In the genomic region with DNA sequence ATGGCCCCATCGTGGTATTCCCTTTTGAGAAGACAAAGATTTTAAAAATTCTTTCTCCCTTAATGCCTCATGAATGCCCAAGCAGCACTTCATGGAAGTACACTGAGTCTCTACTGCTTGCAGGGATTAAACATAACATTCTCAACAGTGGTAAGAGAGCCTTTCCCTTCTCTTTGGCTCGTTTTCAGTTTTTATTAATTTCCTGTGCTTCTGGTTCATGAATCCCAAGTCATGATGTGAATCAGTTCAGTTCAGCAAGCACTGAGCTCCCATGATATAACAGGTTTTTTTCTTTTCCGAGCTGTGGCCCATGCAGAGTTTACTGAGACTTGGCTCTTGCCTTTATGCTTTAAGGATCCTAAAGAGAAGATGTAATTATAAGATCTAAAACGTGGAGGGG, we compare ENCODE assay signal across 16 cellular contexts.
DNase-seq lines count a peak whose midpoint lies in the region; ATAC-seq and TF ChIP-seq lines count a peak whose summit lies in the region.
"Had no signal": no experiment of that assay in that cellular context is flagged by ENCODE, and none has a peak within 500 bp of the region (broad histone marks: within the 10 kb centered on the region; RNA-seq: fewer than 3 reads in every experiment).

No MANE protein-coding gene starts in this region.

- no peaks in the 10 kb centered on the region for H3K27me3 ChIP-seq in GM23338 (ENCODE audit: insufficient read depth)
- no peaks in the 10 kb centered on the region for H3K27me3 ChIP-seq in HUES64 (ENCODE audit: insufficient read depth, low read length)
- H3K27me3 ChIP-seq in neural progenitor cell: no peaks in the 10 kb centered on the region
- H3K27me3 ChIP-seq in GM23248 (replicated peaks; ENCODE audit: insufficient read depth): no peaks in the 10 kb centered on the region

- no peak overlapping the region for H3K27ac Mint-ChIP-seq in GM23338
- no peak overlapping the region for H3K27ac Mint-ChIP-seq in neural progenitor cell
- H3K27ac Mint-ChIP-seq in activated CD4-positive, alpha-beta T cell treated with anti-CD3 and anti-CD28 coated beads, Interleukin-2, amount 10 ng/mL, durations not matched to agents 7 days and 5 days: no peak overlapping the region

- peaks cover 8% of the 10 kb centered on the region; the same call in 2 of the 3 replicates for H3K36me3 Mint-ChIP-seq in GM23338 (ENCODE audit: low read depth)
- H3K36me3 Mint-ChIP-seq in neural progenitor cell: peaks cover 2% of the 10 kb centered on the region
- H3K36me3 Mint-ChIP-seq in activated CD4-positive, alpha-beta T cell treated with anti-CD3 and anti-CD28 coated beads, Interleukin-2, amount 10 ng/mL, durations not matched to agents 7 days and 5 days (ENCODE audit: low read depth): no peaks in the 10 kb centered on the region

- H3K9me3 Mint-ChIP-seq in GM23338 (no peaks in the 10 kb centered on the region), neural progenitor cell (peaks cover 2% of the 10 kb centered on the region)
- no peaks in the 10 kb centered on the region for H3K9me3 Mint-ChIP-seq in activated CD4-positive, alpha-beta T cell treated with anti-CD3 and anti-CD28 coated beads, Interleukin-2, amount 10 ng/mL, durations not matched to agents 7 days and 5 days

- H3K36me3 ChIP-seq in GM23338 (ENCODE audit: insufficient read depth): no peaks in the 10 kb centered on the region
- H3K36me3 ChIP-seq in HUES64 (ENCODE audit: insufficient read depth, low read length): no peaks in the 10 kb centered on the region
- no peaks in the 10 kb centered on the region for H3K36me3 ChIP-seq in neural progenitor cell
- H3K36me3 ChIP-seq in GM23248 (ENCODE audit: low read depth): no peaks in the 10 kb centered on the region

- H3K4me2 ChIP-seq in GM23338 (peak overlapping the region; percentile 64), neural progenitor cell (peak overlapping the region; percentile 36), GM23248 (ENCODE audit: unreplicated experiment) (no peak overlapping the region)
- H3K4me2 ChIP-seq: A549 had no signal

- H3K4me3 ChIP-seq in GM23338: no peak overlapping the region
- H3K4me3 ChIP-seq in HUES64 (ENCODE audit: low read length): no peak overlapping the region
- H3K4me3 ChIP-seq in neural progenitor cell: no peak overlapping the region
- H3K4me3 ChIP-seq in GM23248: no peak overlapping the region
- H3K4me3 ChIP-seq: A549 had no signal

- H3K79me2 ChIP-seq in GM23338 (replicated peaks; ENCODE audit: insufficient read depth) (no peaks in the 10 kb centered on the region), neural progenitor cell (ENCODE audit: low read depth) (no peaks in the 10 kb centered on the region), GM23248 (ENCODE audit: insufficient read depth) (no peaks in the 10 kb centered on the region)

- H3K4me1 Mint-ChIP-seq in GM23338 (peaks cover 24% of the 10 kb centered on the region), neural progenitor cell (peaks cover 18% of the 10 kb centered on the region)
- no peaks in the 10 kb centered on the region for H3K4me1 Mint-ChIP-seq in activated CD4-positive, alpha-beta T cell treated with anti-CD3 and anti-CD28 coated beads, Interleukin-2, amount 10 ng/mL, durations not matched to agents 7 days and 5 days
- H3K4me1 Mint-ChIP-seq: CD4-positive, alpha-beta memory T cell had no signal

- H3K27ac ChIP-seq in GM23338 (ENCODE audit: low read depth) (no peak overlapping the region), HUES64 (ENCODE audit: low read depth, low read length) (peak overlapping the region; percentile 34; the same call in 1 of the 2 replicates), neural progenitor cell (no peak overlapping the region), GM23248 (no peak overlapping the region)
- H3K27ac ChIP-seq: A549 had no signal

- POLR2A ChIA-PET in activated CD4-positive, alpha-beta T cell treated with anti-CD3 and anti-CD28 coated beads, Interleukin-2, amount 10 ng/mL, durations not matched to agents 7 days and 5 days (lab: Charles Lee): no interaction called here

- H2AFZ ChIP-seq in GM23338 (no peak overlapping the region), neural progenitor cell (replicated peaks) (no peak overlapping the region), GM23248 (no peak overlapping the region)

- H3K9me2 ChIP-seq in GM23338 (ENCODE audit: insufficient read depth) (peaks cover 6% of the 10 kb centered on the region), GM23248 (ENCODE audit: insufficient read depth) (no peaks in the 10 kb centered on the region)

- H3K9me3 ChIP-seq in HUES64 (ENCODE audit: insufficient read depth, low read depth, low read length) (no peaks in the 10 kb centered on the region), neural progenitor cell (ENCODE audit: low read depth) (no peaks in the 10 kb centered on the region), GM23248 (ENCODE audit: low read depth) (no peaks in the 10 kb centered on the region)
- H3K9me3 ChIP-seq: A549 had no signal

- H3K4me1 ChIP-seq in GM23338 (ENCODE audit: insufficient read depth): peaks cover 47% of the 10 kb centered on the region
- H3K4me1 ChIP-seq in HUES64 (ENCODE audit: insufficient read depth, low read length): peaks cover 48% of the 10 kb centered on the region
- H3K4me1 ChIP-seq in neural progenitor cell: peaks cover 46% of the 10 kb centered on the region
- H3K4me1 ChIP-seq in GM23248 (ENCODE audit: insufficient read depth): no peaks in the 10 kb centered on the region
- H3K4me1 ChIP-seq: A549 had no signal

- CTCF ChIA-PET in activated CD4-positive, alpha-beta T cell treated with anti-CD3 and anti-CD28 coated beads, Interleukin-2, amount 10 ng/mL, durations not matched to agents 7 days and 5 days (lab: Charles Lee): no interaction called here

- H3F3A ChIP-seq in GM23338 (replicated peaks; ENCODE audit: low read depth): no peaks in the 10 kb centered on the region
- peaks cover 26% of the 10 kb centered on the region for H3F3A ChIP-seq in neural progenitor cell (ENCODE audit: low read depth)
- H3F3A ChIP-seq in GM23248 (ENCODE audit: insufficient read depth): no peaks in the 10 kb centered on the region

- in situ Hi-C loops in GM23248 (cut with MboI): no loop called here

- H4K20me1 ChIP-seq in GM23338 (replicated peaks; ENCODE audit: insufficient read depth): no peaks in the 10 kb centered on the region
- no peaks in the 10 kb centered on the region for H4K20me1 ChIP-seq in neural progenitor cell (ENCODE audit: low read depth)
- no peaks in the 10 kb centered on the region for H4K20me1 ChIP-seq in GM23248 (ENCODE audit: insufficient read depth)

- DNase-seq in GM23338 (ENCODE audit: low spot score): no peak
- peak; percentile 27 for DNase-seq in cerebellum (ENCODE audit: low spot score)
- no peak for DNase-seq in neural progenitor cell (ENCODE audit: low spot score)
- no peak for DNase-seq in GM23248
- no peak for DNase-seq in activated CD4-positive, alpha-beta T cell treated with anti-CD3 and anti-CD28 coated beads, Interleukin-2, amount 10 ng/mL, durations not matched to agents 7 days and 5 days
- DNase-seq: 8988T; Calu3; CD4-positive, alpha-beta memory T cell; COR-L47; DMS53; DMS79 treated with DMSO at 0.1 percent for 48 hours; GOT3 had no signal

- ATAC-seq in GM23338 (no peak), GM21825 (IDR thresholded peaks at IDR 0.05; ENCODE audit: unreplicated experiment) (no peak)
- ATAC-seq: A549, HCT116 had no signal

- TF ChIP-seq CTCF in GM23338 (conservative IDR thresholded peaks at IDR 0.05; ENCODE audit: low read depth in 2 of 2) (no peak), neural progenitor cell (IDR thresholded peaks at IDR 0.05) (no peak)

- H3K27me3 Mint-ChIP-seq in GM23338 (ENCODE audit: insufficient read depth, low read depth, poor library complexity) (peaks cover 2% of the 10 kb centered on the region), neural progenitor cell (ENCODE audit: insufficient read depth, low read depth) (no peaks in the 10 kb centered on the region)
- no peaks in the 10 kb centered on the region for H3K27me3 Mint-ChIP-seq in activated CD4-positive, alpha-beta T cell treated with anti-CD3 and anti-CD28 coated beads, Interleukin-2, amount 10 ng/mL, durations not matched to agents 7 days and 5 days
- H3K27me3 Mint-ChIP-seq: CD4-positive, alpha-beta memory T cell had no signal

- 94% methylated on average over 3 of the region's 4 CpGs for WGBS in HUES64
- 23 to 28% methylated on average over 4 of the region's 4 CpGs for WGBS in GM23248 (ENCODE audit: low coverage in 1 of 2, low lambda C conversion rate in 2 of 2, missing lambda C conversion rate in 2 of 2), 2 experiments

- H3K9ac ChIP-seq in HUES64 (ENCODE audit: low read depth, low read length) (no peak overlapping the region), neural progenitor cell (no peak overlapping the region), GM23248 (no peak overlapping the region)

- no peak overlapping the region; the same call in 2 of the 3 replicates for H3K4me3 Mint-ChIP-seq in GM23338
- H3K4me3 Mint-ChIP-seq in neural progenitor cell: no peak overlapping the region
- H3K4me3 Mint-ChIP-seq in activated CD4-positive, alpha-beta T cell treated with anti-CD3 and anti-CD28 coated beads, Interleukin-2, amount 10 ng/mL, durations not matched to agents 7 days and 5 days: no peak overlapping the region
- H3K4me3 Mint-ChIP-seq: CD4-positive, alpha-beta memory T cell had no signal

TF ChIP-seq in GM23338, 12 proteins besides CTCF, POLR2A, EP300 and RAD21 (continues in another document):
- TF ChIP-seq ZNF331 (CRISPR knock-in tag; IDR thresholded peaks at IDR 0.05; ENCODE audit: low read depth) (no peak), REST (IDR thresholded peaks at IDR 0.05; ENCODE audit: unreplicated experiment) (no peak)
